ENCODE assay signal across 18 cellular contexts in genomic region chr1:241109039-241109438, GRCh38.
"Had no signal": no experiment of that assay in that cellular context is flagged by ENCODE, and none has a peak within 500 bp of the region (broad histone marks: within the 10 kb centered on the region; RNA-seq: fewer than 3 reads in every experiment).

No MANE protein-coding gene starts in this region.

- H3K9me3 Mint-ChIP-seq: endodermal cell had no signal

- H3K27ac ChIP-seq: colonic mucosa, foreskin keratinocyte, hepatocyte, ovary, stomach, thoracic aorta, upper lobe of right lung, vagina had no signal

- H3K36me3 Mint-ChIP-seq: naive thymus-derived CD8-positive, alpha-beta T cell had no signal

- H3K27me3 ChIP-seq: colonic mucosa, foreskin keratinocyte, hepatocyte, ovary, stomach, upper lobe of right lung, vagina had no signal

- H3K27ac Mint-ChIP-seq: endodermal cell; naive thymus-derived CD8-positive, alpha-beta T cell had no signal

- DNase-seq: colonic mucosa; effector CD4-positive, alpha-beta T cell; endodermal cell; erythroblast; naive thymus-derived CD8-positive, alpha-beta T cell; ovary; right cardiac atrium; small intestine; stimulated activated CD4-positive, alpha-beta T cell treated with anti-CD3 and anti-CD28 coated beads, Interleukin-12 subunit alpha, Interleukin-12 subunit beta, amount 100 ng/mL, for 4 hours; stimulated activated naive CD4-positive, alpha-beta T cell; stomach; substantia nigra; upper lobe of right lung had no signal

- H3K4me1 Mint-ChIP-seq: endodermal cell; naive thymus-derived CD8-positive, alpha-beta T cell had no signal

- H3K9me3 ChIP-seq: colonic mucosa, ovary, stomach, thoracic aorta, upper lobe of right lung, vagina had no signal

- H3K4me3 ChIP-seq: colonic mucosa, hepatocyte, ovary, stomach, thoracic aorta, upper lobe of right lung, vagina had no signal

- H3K4me3 Mint-ChIP-seq: endodermal cell; naive thymus-derived CD8-positive, alpha-beta T cell had no signal

- ATAC-seq: naive thymus-derived CD8-positive, alpha-beta T cell; right cardiac atrium; upper lobe of right lung had no signal

- H2AFZ ChIP-seq: hepatocyte had no signal

- H3K4me1 ChIP-seq: colonic mucosa, foreskin keratinocyte, stomach, upper lobe of right lung, vagina had no signal

- H3K79me2 ChIP-seq: hepatocyte had no signal

- FAIRE-seq: endothelial cell of umbilical vein, small intestine had no signal

- H3K4me2 ChIP-seq: hepatocyte had no signal

- H3K36me3 ChIP-seq: colonic mucosa, ovary, stomach, thoracic aorta, upper lobe of right lung, vagina had no signal
